Comparison of ENCODE assay signal across 17 cellular contexts in genomic region chr1:65441464-65441863, GRCh38. TPM values are rescaled to one million over a fixed set of nuclear protein-coding genes. Genes with fewer than 3 reads are reported as not detected.
DNase-seq lines count a peak whose midpoint lies in the region; ATAC-seq and TF ChIP-seq lines count a peak whose summit lies in the region.
"Had no signal": no experiment of that assay in that cellular context is flagged by ENCODE, and none has a peak within 500 bp of the region (broad histone marks: within the 10 kb centered on the region; RNA-seq: fewer than 3 reads in every experiment).

No MANE protein-coding gene starts in this region.

- H3K27ac ChIP-seq in right cardiac atrium (ENCODE audit: low read length) (no peak overlapping the region), trophoblast cell (ENCODE audit: low read depth, low read length) (no peak overlapping the region)
- H3K27ac ChIP-seq: 22Rv1, A549, C4-2B had no signal

- H3K4me3 ChIP-seq in right cardiac atrium (ENCODE audit: low read length) (no peak overlapping the region), fibroblast of the aortic adventitia (ENCODE audit: low read depth, low read length) (no peak overlapping the region), trophoblast cell (ENCODE audit: low read depth, low read length) (no peak overlapping the region)
- H3K4me3 ChIP-seq: A549, K562 had no signal

- peak overlapping the region; percentile 37 for H3K18ac ChIP-seq in trophoblast cell (ENCODE audit: low read length)

- H3K27ac Mint-ChIP-seq in WTC11, result peak overlapping the region; percentile 54; the same call in 1 of the 2 replicates
- no peak overlapping the region for H3K27ac Mint-ChIP-seq in glutamatergic neuron (ENCODE audit: unreplicated experiment)
- H3K27ac Mint-ChIP-seq: CD4-positive, alpha-beta T cell had no signal

- H2AFZ ChIP-seq in trophoblast cell (ENCODE audit: insufficient read depth, low read length, poor library complexity), result no peak overlapping the region

- no peak overlapping the region for H4K12ac ChIP-seq in trophoblast cell (ENCODE audit: low read depth, low read length)

- WGBS in right cardiac atrium, result 42% methylated on average over 3 of the region's 3 CpGs
- WGBS in trophoblast cell (ENCODE audit: extremely low coverage, insufficient coverage, insufficient read length), result no CpG with 5 or more reads among the region's 3 CpGs

- H4K8ac ChIP-seq in trophoblast cell (ENCODE audit: low read depth, low read length), result no peak overlapping the region

- intact Hi-C loops in right cardiac atrium (cut with DNase I) (no loop called here), left ventricle myocardium superior (cut with micrococcal nuclease) (no loop called here)

- CTCF ChIA-PET in WTC11 (lab: Charles Lee), result interaction anchor here (1.4 to 1.6 kb wide), 4 partner anchors 8 to 246 kb away, joined by 6 to 9 read pairs (median 8); no protein-coding TSS in a partner anchor

- H3K79me1 ChIP-seq in trophoblast cell (ENCODE audit: low read length), result peaks cover 4% of the 10 kb centered on the region

- H3K9me3 ChIP-seq in right cardiac atrium (ENCODE audit: control insufficient read depth, low read length) (no peaks in the 10 kb centered on the region), trophoblast cell (ENCODE audit: insufficient read depth, low read depth, low read length) (no peaks in the 10 kb centered on the region)
- H3K9me3 ChIP-seq: A549 had no signal

- no peak overlapping the region for H2AK5ac ChIP-seq in trophoblast cell (ENCODE audit: low read length)

- H2BK120ac ChIP-seq in trophoblast cell (ENCODE audit: insufficient read depth, low read length, poor library complexity), result no peak overlapping the region

- H3K9me3 Mint-ChIP-seq in WTC11 (peaks cover 15% of the 10 kb centered on the region), glutamatergic neuron (ENCODE audit: unreplicated experiment) (peaks cover 4% of the 10 kb centered on the region)
- H3K9me3 Mint-ChIP-seq: CD4-positive, alpha-beta T cell had no signal

- H2BK5ac ChIP-seq in trophoblast cell (ENCODE audit: low read depth, low read length, poor library complexity), result no peak overlapping the region

- no peak overlapping the region for H4K91ac ChIP-seq in trophoblast cell (ENCODE audit: low read depth, low read length)

- no peak overlapping the region for H3K14ac ChIP-seq in trophoblast cell (ENCODE audit: low read length)

- H3K4me1 Mint-ChIP-seq in WTC11, result peaks cover 42% of the 10 kb centered on the region
- H3K4me1 Mint-ChIP-seq in glutamatergic neuron (ENCODE audit: low read depth, unreplicated experiment), result peaks cover 16% of the 10 kb centered on the region

- H3K79me2 ChIP-seq in trophoblast cell (ENCODE audit: control insufficient read depth, insufficient read depth, low read length, poor library complexity), result no peaks in the 10 kb centered on the region

- H3K27me3 Mint-ChIP-seq in WTC11 (ENCODE audit: low read depth), result no peaks in the 10 kb centered on the region
- no peaks in the 10 kb centered on the region for H3K27me3 Mint-ChIP-seq in glutamatergic neuron (ENCODE audit: unreplicated experiment)
- H3K27me3 Mint-ChIP-seq: CD4-positive, alpha-beta T cell had no signal

- DNase-seq in right cardiac atrium, result no peak
- no peak for DNase-seq in left ventricle myocardium superior
- no peak for DNase-seq in WTC11 (ENCODE audit: low spot score)
- DNase-seq in fibroblast of the aortic adventitia (ENCODE audit: low read depth), result peak; percentile 38
- no peak for DNase-seq in trophoblast cell
- no peak for DNase-seq in stimulated activated CD4-positive, alpha-beta T cell treated with anti-CD3 and anti-CD28 coated beads, Interleukin-4, amount 100 ng/mL, for 1 hour
- no peak for DNase-seq in glutamatergic neuron
- DNase-seq: AML-193; CD4-positive, alpha-beta T cell; DMS79 treated with DMSO at 0.1 percent for 48 hours; GOT3; H7 had no signal

- H3K4me3 Mint-ChIP-seq in WTC11, result no peak overlapping the region
- no peak overlapping the region for H3K4me3 Mint-ChIP-seq in glutamatergic neuron (ENCODE audit: unreplicated experiment)
- H3K4me3 Mint-ChIP-seq: CD4-positive, alpha-beta T cell had no signal

- ATAC-seq in right cardiac atrium (peak; percentile 33 to 78), left ventricle myocardium superior (no peak), WTC11 (no peak), GM19467 (IDR thresholded peaks at IDR 0.05; ENCODE audit: unreplicated experiment) (no peak)
- ATAC-seq: A549, K562 had no signal

- no peak overlapping the region for H3K9ac ChIP-seq in trophoblast cell (ENCODE audit: low read length)

- no peak overlapping the region for H3K4me2 ChIP-seq in trophoblast cell (ENCODE audit: low read length)
- H3K4me2 ChIP-seq: A549 had no signal

- peaks cover 2% of the 10 kb centered on the region for H3K4me1 ChIP-seq in right cardiac atrium (ENCODE audit: control insufficient read depth, insufficient read depth, low read length)
- H3K4me1 ChIP-seq in trophoblast cell (ENCODE audit: control insufficient read depth in 1 of 2, insufficient read depth in 2 of 2, low read length in 2 of 2), result peaks cover 0 to 1% of the 10 kb centered on the region in 2 experiments
- H3K4me1 ChIP-seq: A549 had no signal

- TF ChIP-seq CTCF in WTC11 (IDR thresholded peaks at IDR 0.05), result no peak
- TF ChIP-seq CTCF in fibroblast of the aortic adventitia (IDR thresholded peaks at IDR 0.05; ENCODE audit: insufficient read depth, low read length), result no peak
- no peak for TF ChIP-seq CTCF in glutamatergic neuron (IDR thresholded peaks at IDR 0.05; ENCODE audit: partially characterized antibody, unreplicated experiment)

- no peak overlapping the region for H2BK12ac ChIP-seq in trophoblast cell (ENCODE audit: low read length)

- H3K23ac ChIP-seq in trophoblast cell (ENCODE audit: low read length), result no peak overlapping the region

- no peak overlapping the region for H3K4ac ChIP-seq in trophoblast cell (ENCODE audit: low read depth, low read length)

- POLR2A ChIA-PET in WTC11 (lab: Charles Lee), result no interaction called here

- peaks cover 0 to 2% of the 10 kb centered on the region in 2 experiments for H3K36me3 ChIP-seq in trophoblast cell (ENCODE audit: control insufficient read depth in 1 of 2, insufficient read depth in 2 of 2, low read length in 2 of 2)

- H3K36me3 Mint-ChIP-seq in WTC11, result peaks cover 17% of the 10 kb centered on the region
- no peaks in the 10 kb centered on the region for H3K36me3 Mint-ChIP-seq in glutamatergic neuron (ENCODE audit: unreplicated experiment)

- no peaks in the 10 kb centered on the region for H3K27me3 ChIP-seq in right cardiac atrium (ENCODE audit: control insufficient read depth, insufficient read depth)
- H3K27me3 ChIP-seq in trophoblast cell (ENCODE audit: insufficient read depth, low read length), result no peaks in the 10 kb centered on the region

TF ChIP-seq in WTC11, 78 proteins besides CTCF, POLR2A, EP300 and RAD21 (continues in another document):
- TF ChIP-seq ZNF317 (CRISPR knock-in tag; IDR thresholded peaks at IDR 0.05; ENCODE audit: borderline replicate concordance, low read depth), result no peak
- no peak for TF ChIP-seq TP53 (CRISPR knock-in tag; IDR thresholded peaks at IDR 0.05)
- TF ChIP-seq MLX (CRISPR knock-in tag; IDR thresholded peaks at IDR 0.05), result no peak
- no peak for TF ChIP-seq RORB (CRISPR knock-in tag; IDR thresholded peaks at IDR 0.05)
- no peak for TF ChIP-seq JAZF1 (CRISPR knock-in tag; IDR thresholded peaks at IDR 0.05)
- TF ChIP-seq OVOL2 (CRISPR knock-in tag; IDR thresholded peaks at IDR 0.05; ENCODE audit: borderline replicate concordance), result no peak
- TF ChIP-seq HMGA2 (CRISPR knock-in tag; IDR thresholded peaks at IDR 0.05), result no peak
- no peak for TF ChIP-seq E2F1 (CRISPR knock-in tag; IDR thresholded peaks at IDR 0.05)
- TF ChIP-seq NFYB (CRISPR knock-in tag; conservative IDR thresholded peaks at IDR 0.05; ENCODE audit: low read depth), result no peak
- TF ChIP-seq GABPB1 (CRISPR knock-in tag; IDR thresholded peaks at IDR 0.05), result no peak
- no peak for TF ChIP-seq E2F4 (CRISPR knock-in tag; IDR thresholded peaks at IDR 0.05; ENCODE audit: borderline replicate concordance, low read depth)
- TF ChIP-seq MXD4 (CRISPR knock-in tag; IDR thresholded peaks at IDR 0.05; ENCODE audit: borderline replicate concordance), result no peak

RNA-seq across cellular contexts. Expression of gene LEPR, which starts 21.0 kb away (rescaled TPM):
- total RNA-seq in right cardiac atrium (10 to 100 TPM; 10.2 to 27.3 (median 16.2) TPM), left ventricle myocardium superior (4.4 TPM), WTC11 (2021) (5.3 to 6.5 TPM (median 5.6 TPM) in 3 replicates), fibroblast of the aortic adventitia (ENCODE audit: low replicate concordance) (6.3 and 6.9 TPM in 2 replicates), glutamatergic neuron (ENCODE audit: unreplicated experiment) (6.8 TPM)
- polyA plus RNA-seq in right cardiac atrium, result 3.9 TPM
- 5.0 and 5.1 TPM in 2 replicates for polyA plus RNA-seq in trophoblast cell (2013)

RNA-seq across cellular contexts. Expression of gene LEPROT, which starts 21.0 kb away (rescaled TPM):
- total RNA-seq in right cardiac atrium (10 to 100 TPM; 52.8 to 59.1 (median 57.1) TPM), left ventricle myocardium superior (49.0 TPM), WTC11 (2021) (18.1 to 23.0 TPM (median 18.1 TPM) in 3 replicates), fibroblast of the aortic adventitia (ENCODE audit: low replicate concordance) (32.6 and 65.4 TPM in 2 replicates), glutamatergic neuron (ENCODE audit: unreplicated experiment) (56.0 TPM)
- polyA plus RNA-seq in right cardiac atrium, result 33.0 TPM
- 59.3 and 62.1 TPM in 2 replicates for polyA plus RNA-seq in trophoblast cell (2013)

Comparison
In these comparisons a context has a peak if more than half of its experiments do, and no peak if none do; other contexts are left out.
1. ATAC-seq: peak in right cardiac atrium (2 of 2); none in left ventricle myocardium superior (single experiment), WTC11 (single experiment) and GM19467 (single experiment).